In genomic region chr1:209400351-209401220, GRCh38 we compare ENCODE assay signal across 29 cellular contexts.
A peak's percentile ranks its signal among the peaks of the same experiment; 100 is the strongest.
DNase-seq lines count a peak whose midpoint lies in the region; FAIRE-seq and TF ChIP-seq lines count a peak whose summit lies in the region.
"Had no signal": no experiment of that assay in that cellular context is flagged by ENCODE, and none has a peak within 500 bp of the region (broad histone marks: within the 10 kb centered on the region; RNA-seq: fewer than 3 reads in every experiment).

No MANE protein-coding gene starts in this region.

- peak; percentile 14 for DNase-seq in ELR (ENCODE audit: low read depth)
- DNase-seq in M059J (ENCODE audit: low read depth) = peak; percentile 45
- DNase-seq in coronary artery (ENCODE audit: low spot score) = peak; percentile 22
- DNase-seq in kidney tubule cell (ENCODE audit: low spot score) = peak; percentile 100
- DNase-seq in H54 (ENCODE audit: insufficient read length, low spot score) = no peak
- DNase-seq in tibial artery = no peak
- DNase-seq in activated CD8-positive, alpha-beta memory T cell treated with anti-CD3 and anti-CD28 coated beads, Interleukin-2, amount 50 U/mL, for 48 hours = no peak
- no peak for DNase-seq in GM13976 (ENCODE audit: low spot score)
- DNase-seq: activated CD4-positive, alpha-beta T cell treated with anti-CD3 and anti-CD28 coated beads for 36 hours; activated CD8-positive, alpha-beta T cell treated with anti-CD3 and anti-CD28 coated beads, Interleukin-2, amount 10 ng/mL, durations not matched to agents 7 days and 5 days; aorta; BE2C; CD8-positive, alpha-beta memory T cell; cortex of kidney; effector memory CD4-positive, alpha-beta T cell; erythroblast; GF-D8; head of caudate nucleus; naive thymus-derived CD8-positive, alpha-beta T cell; NCI-H1694; Peyer's patch; right lobe of liver; spleen; stimulated activated CD8-positive, alpha-beta memory T cell treated with anti-CD3 and anti-CD28 coated beads, Interleukin-4, amount 100 ng/mL, for 48 hours; SW 1271 had no signal

- TF ChIP-seq CTCF in coronary artery (IDR thresholded peaks at IDR 0.05) = no peak
- no peak for TF ChIP-seq CTCF in tibial artery (IDR thresholded peaks at IDR 0.05)
- no peak for TF ChIP-seq CTCF in GM13976 (IDR thresholded peaks at IDR 0.05; ENCODE audit: borderline replicate concordance, control extremely low read depth, extremely low read depth, insufficient read depth, missing control alignments)

- H3K27ac ChIP-seq in coronary artery = no peak overlapping the region
- H3K27ac ChIP-seq in tibial artery = no peak overlapping the region
- H3K27ac ChIP-seq: Peyer's patch, right lobe of liver, spleen, thoracic aorta, vagina, VCaP had no signal

- no peak overlapping the region for H3K4me3 ChIP-seq in coronary artery
- no peak overlapping the region for H3K4me3 ChIP-seq in tibial artery
- H3K4me3 ChIP-seq: Peyer's patch, right lobe of liver, spleen, thoracic aorta, vagina had no signal

- no peak for TF ChIP-seq POLR2A in H54 (IDR thresholded peaks at IDR 0.05; ENCODE audit: low read depth, low read length)

- H3K27me3 ChIP-seq in tibial artery = no peaks in the 10 kb centered on the region
- H3K27me3 ChIP-seq: Peyer's patch, right lobe of liver, vagina had no signal

- no peaks in the 10 kb centered on the region for H3K36me3 ChIP-seq in tibial artery
- H3K36me3 ChIP-seq: BE2C, Peyer's patch, right lobe of liver, spleen, thoracic aorta, vagina had no signal

- in situ Hi-C loops in GM13976 (cut with MboI; ENCODE audit: low sequenced_read_pairs, unreplicated experiment) = no loop called here

- peaks cover 0 to 13% (median 0%) of the 10 kb centered on the region in 4 donors for H3K4me1 ChIP-seq in tibial artery
- H3K4me1 ChIP-seq: BE2C, Peyer's patch had no signal

- FAIRE-seq in H54 (lab: Jason Lieb, UNC) = no peak
- FAIRE-seq: islet of Langerhans had no signal

- no peaks in the 10 kb centered on the region for H3K9me3 ChIP-seq in tibial artery
- H3K9me3 ChIP-seq: BE2C, Peyer's patch, right lobe of liver, spleen, thoracic aorta, vagina had no signal

- intact Hi-C loops in tibial artery (cut with DNase I; ENCODE audit: low total_unique reads) = no loop called here

Comparison
In these comparisons a context has a peak if more than half of its experiments do, and no peak if none do; other contexts are left out.
1. DNase-seq: peak in ELR (single experiment), M059J (single experiment), coronary artery (single experiment) and kidney tubule cell (single experiment); none in H54 (single experiment), tibial artery (0 of 2), activated CD8-positive, alpha-beta memory T cell treated with anti-CD3 and anti-CD28 coated beads, Interleukin-2, amount 50 U/mL, for 48 hours (single experiment) and GM13976 (single experiment).